ENCODE assay signal across 25 cellular contexts in genomic region chr16:9070295-9070694, GRCh38. TPM values are rescaled to one million over a fixed set of nuclear protein-coding genes. Genes with fewer than 3 reads are reported as not detected.
DNase-seq lines count a peak whose midpoint lies in the region; ATAC-seq, FAIRE-seq and TF ChIP-seq lines count a peak whose summit lies in the region.
"Had no signal": no experiment of that assay in that cellular context is flagged by ENCODE, and none has a peak within 500 bp of the region (broad histone marks: within the 10 kb centered on the region; RNA-seq: fewer than 3 reads in every experiment).

No MANE protein-coding gene starts in this region.

- H3K18ac ChIP-seq in IMR-90 (ENCODE audit: low read depth, low read length) (peak overlapping the region; percentile 29; the same call in 1 of the 2 replicates), trophoblast cell (ENCODE audit: low read length) (no peak overlapping the region)

- peak overlapping the region; percentile 54 for H2BK12ac ChIP-seq in trophoblast cell (ENCODE audit: low read length)

- H3K4me3 ChIP-seq in IMR-90 (ENCODE audit: insufficient read depth, low read depth, low read length) (no peak overlapping the region), K562 (no peak overlapping the region), trophoblast cell (ENCODE audit: low read depth, low read length) (no peak overlapping the region)
- H3K4me3 ChIP-seq: GM23248, HAP-1, Peyer's patch had no signal

- H3K9me1 ChIP-seq in IMR-90 (ENCODE audit: insufficient read depth, low read length) = peaks cover 11% of the 10 kb centered on the region
- H3K9me1 ChIP-seq in K562 (ENCODE audit: control insufficient read depth, insufficient read depth, low read length) = no peaks in the 10 kb centered on the region

- no peak overlapping the region for H4K12ac ChIP-seq in trophoblast cell (ENCODE audit: low read depth, low read length)

- DNase-seq in NCI-H82 (lab: John Stamatoyannopoulos, UW) = peak; percentile 18
- no peak for DNase-seq in NCI-H82 treated with DMSO at 0.1 percent for 48 hours (lab: John Stamatoyannopoulos, UW; ENCODE audit: unreplicated experiment)
- DNase-seq in IMR-90 = no peak
- DNase-seq in K562 (ENCODE audit: extremely low read depth in 1 of 4, low spot score in 3 of 4) = no peak
- no peak for DNase-seq in trophoblast cell
- no peak for DNase-seq in GM12892 (ENCODE audit: insufficient read length)
- DNase-seq in stimulated activated CD4-positive, alpha-beta T cell treated with anti-CD3 and anti-CD28 coated beads, Interleukin-4, amount 100 ng/mL, for 1 hour = no peak
- no peak for DNase-seq in NCI-H1694 (lab: John Stamatoyannopoulos, UW)
- DNase-seq: 8988T; ACHN; BE2C; CD8-positive, alpha-beta memory T cell; DMS 273 treated with DMSO at 0.1 percent for 48 hours; DMS79 treated with DMSO at 0.1 percent for 48 hours; GM23248; NCI-H1048; NCI-H1417; NCI-H1694 treated with DMSO at 0.1 percent for 48 hours; NCI-H2081; NCI-H2171 treated with DMSO at 0.1 percent for 48 hours; NCI-H345; NCI-H510A treated with DMSO at 0.1 percent for 48 hours; Peyer's patch had no signal

- H2BK120ac ChIP-seq in IMR-90 (ENCODE audit: low read depth, low read length) = peak overlapping the region; percentile 71; the same call in 1 of the 2 replicates
- no peak overlapping the region for H2BK120ac ChIP-seq in trophoblast cell (ENCODE audit: insufficient read depth, low read length, poor library complexity)

- H2BK5ac ChIP-seq in IMR-90 (ENCODE audit: low read depth, low read length, poor library complexity, severe bottlenecking) (no peak overlapping the region), trophoblast cell (ENCODE audit: low read depth, low read length, poor library complexity) (no peak overlapping the region)

- no peak overlapping the region for H3K9ac ChIP-seq in IMR-90 (ENCODE audit: low read depth, low read length)
- peak overlapping the region in 1 of 2 experiments; percentile 17; a peak in 3 of 4 replicates for H3K9ac ChIP-seq in K562 (ENCODE audit: insufficient read depth in 1 of 2, low read depth in 2 of 2, low read length in 2 of 2)
- H3K9ac ChIP-seq in trophoblast cell (ENCODE audit: low read length) = no peak overlapping the region
- H3K9ac ChIP-seq: GM23248 had no signal

- FAIRE-seq in K562 (lab: Jason Lieb, UNC) (peak; percentile 70), GM12892 (lab: Jason Lieb, UNC) (no peak)

- peak overlapping the region; percentile 30; the same call in 1 of the 2 replicates for H4K5ac ChIP-seq in IMR-90 (ENCODE audit: low read depth, low read length)

- H3K79me2 ChIP-seq in K562 (ENCODE audit: control insufficient read depth, insufficient read depth, low read length) (peaks cover 34% of the 10 kb centered on the region), trophoblast cell (ENCODE audit: control insufficient read depth, insufficient read depth, low read length, poor library complexity) (no peaks in the 10 kb centered on the region)

- H3K4ac ChIP-seq in IMR-90 (ENCODE audit: low read depth, low read length) = peak overlapping the region; percentile 66
- no peak overlapping the region for H3K4ac ChIP-seq in trophoblast cell (ENCODE audit: low read depth, low read length)

- no peak overlapping the region for H3K56ac ChIP-seq in IMR-90 (ENCODE audit: extremely low read depth, insufficient read depth, low read length)

- ATAC-seq in IMR-90 (ENCODE audit: low read depth) = no peak
- no peak for ATAC-seq in K562
- ATAC-seq: SK-N-SH treated with all-trans-retinoic acid at 6 μM for 48 hours had no signal

- TF ChIP-seq POLR2A in IMR-90 (IDR thresholded peaks at IDR 0.05; ENCODE audit: low read depth, low read length) = no peak
- TF ChIP-seq POLR2A in K562 (conservative IDR thresholded peaks at IDR 0.05) = no peak
- no peak for TF ChIP-seq POLR2A in GM12892 (IDR thresholded peaks at IDR 0.05; ENCODE audit: low read depth, low read length)

- H3K23ac ChIP-seq in IMR-90 (ENCODE audit: low read depth, low read length) = no peak overlapping the region
- no peak overlapping the region for H3K23ac ChIP-seq in trophoblast cell (ENCODE audit: low read length)

- H2AK5ac ChIP-seq in IMR-90 (ENCODE audit: low read depth, low read length) (peak overlapping the region; percentile 84), trophoblast cell (ENCODE audit: low read length) (no peak overlapping the region)

- H3K4me1 ChIP-seq in IMR-90 (ENCODE audit: control insufficient read depth, insufficient read depth, low read length) (peaks cover 11% of the 10 kb centered on the region), K562 (replicated peaks in 1 of 2; ENCODE audit: control insufficient read depth in 2 of 2, insufficient read depth in 2 of 2, low read length in 2 of 2) (peaks cover 15 to 20% of the 10 kb centered on the region in 2 experiments; a peak in 4 of 5 replicates), trophoblast cell (ENCODE audit: control insufficient read depth in 1 of 2, insufficient read depth in 2 of 2, low read length in 2 of 2) (peaks cover 0 to 3% of the 10 kb centered on the region in 2 experiments)
- H3K4me1 ChIP-seq: BE2C, Peyer's patch had no signal

- no TSS peak for BruUV-seq in IMR-90 (replicated peaks; lab: Mats Ljungman, UMichigan)
- BruUV-seq in K562 (replicated peaks; lab: Mats Ljungman, UMichigan) = no TSS peak

- WGBS in IMR-90 (ENCODE audit: extremely low coverage in 2 of 2, insufficient read length in 1 of 2), 2 experiments = no CpG with 5 or more reads among the region's 3 CpGs
- WGBS in K562 (ENCODE audit: insufficient coverage, low coverage, missing lambda C conversion rate) = 51% methylated on average over 3 of the region's 3 CpGs
- no CpG with 5 or more reads among the region's 3 CpGs for WGBS in trophoblast cell (ENCODE audit: extremely low coverage, insufficient coverage, insufficient read length)

- POLR2A ChIA-PET in IMR-90 (lab: Charles Lee; ENCODE audit: unreplicated experiment) (no interaction called here), K562 (lab: Yijun Ruan, JAX) (interaction anchor here (0.9 kb wide), 1 partner anchor 8 kb away, joined by 3 read pairs; no protein-coding TSS in a partner anchor)

- dilution Hi-C loops in IMR-90 (cut with HindIII; ENCODE audit: low sequenced_read_pairs, unreplicated experiment) = no loop called here

- H3K4me2 ChIP-seq in IMR-90 (ENCODE audit: low read depth, low read length) = no peak overlapping the region
- peak overlapping the region; percentile 50; the same call in 1 of the 2 replicates for H3K4me2 ChIP-seq in K562 (ENCODE audit: insufficient read depth, low read length)
- H3K4me2 ChIP-seq in trophoblast cell (ENCODE audit: low read length) = no peak overlapping the region

- H2AFZ ChIP-seq in IMR-90 (replicated peaks; ENCODE audit: low read length, poor library complexity) (peak overlapping the region; percentile 43), K562 (ENCODE audit: low read depth, low read length) (peak overlapping the region; percentile 65), trophoblast cell (ENCODE audit: insufficient read depth, low read length, poor library complexity) (no peak overlapping the region)
- H2AFZ ChIP-seq: GM23248 had no signal

- H2AK9ac ChIP-seq in IMR-90 (replicated peaks; ENCODE audit: low read depth, low read length, poor library complexity) = peak overlapping the region; percentile 55

- H3K9me3 ChIP-seq in IMR-90 (ENCODE audit: control insufficient read depth, insufficient read depth, low read length) (peaks cover 2% of the 10 kb centered on the region; the same call in 1 of the 2 replicates), K562 (replicated peaks; ENCODE audit: control insufficient read depth, insufficient read depth, low read depth, low read length) (peaks cover 5% of the 10 kb centered on the region), trophoblast cell (ENCODE audit: insufficient read depth, low read depth, low read length) (no peaks in the 10 kb centered on the region)
- H3K9me3 ChIP-seq: BE2C, HAP-1, Peyer's patch had no signal

- H2BK15ac ChIP-seq in IMR-90 (ENCODE audit: low read depth, low read length) = peak overlapping the region; percentile 74; the same call in 2 of the 3 replicates

- H3K79me1 ChIP-seq in IMR-90 (ENCODE audit: low read depth in 1 of 2, low read length in 2 of 2) = peaks cover 4 to 25% of the 10 kb centered on the region in 2 experiments; a peak in 3 of 4 replicates
- H3K79me1 ChIP-seq in trophoblast cell (ENCODE audit: low read length) = peaks cover 4% of the 10 kb centered on the region

- no peak overlapping the region for H3K27ac ChIP-seq in IMR-90 (ENCODE audit: insufficient read depth, low read length)
- H3K27ac ChIP-seq in K562 (ENCODE audit: extremely low read depth, low read depth, low read length) = peak overlapping the region; percentile 37
- no peak overlapping the region for H3K27ac ChIP-seq in trophoblast cell (ENCODE audit: low read depth, low read length)
- H3K27ac ChIP-seq: GM23248, Peyer's patch had no signal

- in situ Hi-C loops in IMR-90 (cut with MboI; ENCODE audit: low sequenced_read_pairs) = no loop called here
- in situ Hi-C loops in K562 (cut with MboI) = no loop called here

- no peaks in the 10 kb centered on the region for H4K20me1 ChIP-seq in IMR-90 (ENCODE audit: insufficient read depth, low read length)
- no peaks in the 10 kb centered on the region; the same call in 1 of the 2 replicates for H4K20me1 ChIP-seq in K562 (replicated peaks; ENCODE audit: control insufficient read depth, insufficient read depth, low read length)

- H2BK20ac ChIP-seq in IMR-90 (ENCODE audit: low read depth, low read length) = peak overlapping the region; percentile 87

- TF ChIP-seq EP300 in K562 (IDR thresholded peaks at IDR 0.05; ENCODE audit: low read length) = no peak

- H3K14ac ChIP-seq in IMR-90 (replicated peaks; ENCODE audit: low read depth, low read length) = peak overlapping the region; percentile 53
- H3K14ac ChIP-seq in trophoblast cell (ENCODE audit: low read length) = no peak overlapping the region

- no peak for TF ChIP-seq CTCF in IMR-90 (conservative IDR thresholded peaks at IDR 0.05; ENCODE audit: low read depth, low read length)
- TF ChIP-seq CTCF in K562 (IDR thresholded peaks at IDR 0.05 in 2 of 3, conservative IDR thresholded peaks at IDR 0.05 in 1 of 3; ENCODE audit: insufficient read depth in 2 of 3, low read depth in 1 of 3, low read length in 3 of 3) = no peak

- intact Hi-C loops in IMR-90 (cut with micrococcal nuclease) = no loop called here
- intact Hi-C loops in K562 (cut with micrococcal nuclease) = no loop called here

- TF ChIP-seq RAD21 in IMR-90 (IDR thresholded peaks at IDR 0.05; ENCODE audit: low read length) (no peak), K562 (CRISPR knock-in tag; conservative IDR thresholded peaks at IDR 0.05 in 1 of 2, IDR thresholded peaks at IDR 0.05 in 1 of 2) (no peak)

- H4K91ac ChIP-seq in IMR-90 (ENCODE audit: insufficient read depth, low read depth, low read length) (peak overlapping the region; percentile 58; the same call in 1 of the 2 replicates), trophoblast cell (ENCODE audit: low read depth, low read length) (no peak overlapping the region)

- H4K8ac ChIP-seq in IMR-90 (ENCODE audit: low read depth in 2 of 2, low read length in 2 of 2) (no peak overlapping the region), trophoblast cell (ENCODE audit: low read depth, low read length) (no peak overlapping the region)

- no peaks in the 10 kb centered on the region for H3K27me3 ChIP-seq in IMR-90 (ENCODE audit: control insufficient read depth, insufficient read depth, low read length)
- no peaks in the 10 kb centered on the region for H3K27me3 ChIP-seq in K562 (ENCODE audit: control insufficient read depth in 2 of 2, insufficient read depth in 2 of 2, low read length in 2 of 2)
- H3K27me3 ChIP-seq in trophoblast cell (ENCODE audit: insufficient read depth, low read length) = no peaks in the 10 kb centered on the region
- H3K27me3 ChIP-seq: BE2C, Peyer's patch had no signal

- H3K36me3 ChIP-seq in IMR-90 (ENCODE audit: control insufficient read depth, insufficient read depth, low read length) (no peaks in the 10 kb centered on the region; the same call in 1 of the 2 replicates), K562 (ENCODE audit: control insufficient read depth, insufficient read depth, low read length) (peaks cover 13% of the 10 kb centered on the region; the same call in 2 of the 3 replicates), trophoblast cell (ENCODE audit: control insufficient read depth in 1 of 2, insufficient read depth in 2 of 2, low read length in 2 of 2) (no peaks in the 10 kb centered on the region)
- H3K36me3 ChIP-seq: BE2C, HAP-1, Peyer's patch had no signal

- CTCF ChIA-PET in IMR-90 (lab: Yijun Ruan, JAX) = no interaction called here
- CTCF ChIA-PET in K562 (lab: Yijun Ruan, JAX; ENCODE audit: low intra/inter-chr PET ratio) = no interaction called here

RNA-seq across cellular contexts. Expression of gene HAPSTR1, which starts 21.1 kb away (rescaled TPM):
- total RNA-seq in IMR-90 (2012; rRNA removed) (56.5 and 81.9 TPM in 2 replicates), K562 (2014; rRNA removed) (40.9 and 43.4 TPM in 2 replicates), K562 (2014; rRNA removed; fragmentation: Illumina TruSeq; extraction: Trizol) (56.1 and 69.9 TPM in 2 replicates), K562 (2015; rRNA removed; fragmentation: Illumina TruSeq; extraction: Trizol) (38.3 and 40.2 TPM in 2 replicates), K562 (2021) (53.8 and 67.9 TPM in 2 replicates)
- polyA plus RNA-seq in IMR-90 (2012; rRNA removed) (18.4 and 22.2 TPM in 2 replicates), K562 (2011; rRNA removed) (28.2 and 36.5 TPM in 2 replicates), K562 (2014; fragmentation: Illumina TruSeq; extraction: Trizol) (27.7 and 30.7 TPM in 2 replicates), K562 (2014; fragmentation: Nextera tagmentation; extraction: Ambion mirVana) (10 to 100 TPM; 10.8 to 17.4 TPM), K562 (2014; rRNA removed) (25.3 and 30.4 TPM in 2 replicates)
- polyA plus RNA-seq in IMR-90 (2012; cell fraction: cytosol; rRNA removed) = 5.9 and 7.3 TPM in 2 replicates
- polyA plus RNA-seq in IMR-90 (2012; cell fraction: nucleus; rRNA removed; ENCODE audit: low replicate concordance) = 5.7 and 23.8 TPM in 2 replicates
- 41.9 and 121 TPM in 2 replicates for total RNA-seq in K562 (2011; cell fraction: chromatin; rRNA removed; ENCODE audit: low replicate concordance)
- 24.8 and 28.7 TPM in 2 replicates for total RNA-seq in K562 (2011; cell fraction: nucleolus; rRNA removed)
- total RNA-seq in K562 (2011; cell fraction: nucleoplasm; rRNA removed) = 80.9 and 151 TPM in 2 replicates
- polyA plus RNA-seq in K562 (2011; cell fraction: cytosol; rRNA removed) = 9.7 and 16.7 TPM in 2 replicates
- 23.1 and 24.2 TPM in 2 replicates for polyA plus RNA-seq in K562 (2011; cell fraction: nucleus; rRNA removed)
- 17.2 and 18.7 TPM in 2 replicates for polyA plus RNA-seq in K562 (2012)
- polyA minus RNA-seq in K562 (2011; rRNA and poly(A)+ RNA removed) = 73.0 and 82.3 TPM in 2 replicates
- 24.2 and 35.8 TPM in 2 replicates for polyA minus RNA-seq in K562 (2011; cell fraction: cytosol; rRNA and poly(A)+ RNA removed)
- polyA minus RNA-seq in K562 (2011; cell fraction: nucleus; rRNA and poly(A)+ RNA removed) = 17.8 and 27.5 TPM in 2 replicates
- polyA plus RNA-seq in trophoblast cell (2013) = 60.4 and 60.6 TPM in 2 replicates
- polyA plus RNA-seq in GM12892 (2012; ENCODE audit: missing spikeins) = 24.1 TPM
